In genomic region chr10:63670291-63670898, GRCh38 we compare ENCODE assay signal across 11 cellular contexts.
DNase-seq lines count a peak whose midpoint lies in the region; ATAC-seq and TF ChIP-seq lines count a peak whose summit lies in the region.
"Had no signal": no experiment of that assay in that cellular context is flagged by ENCODE, and none has a peak within 500 bp of the region (broad histone marks: within the 10 kb centered on the region; RNA-seq: fewer than 3 reads in every experiment).

No MANE protein-coding gene starts in this region.

- in situ Hi-C loops in HAP-1 (cut with MboI; ENCODE audit: low sequenced_read_pairs): no loop called here

- ATAC-seq in body of pancreas (peak; percentile 47), lower lobe of right lung (peak; percentile 53 to 62)

- TF ChIP-seq POLR2A in body of pancreas (IDR thresholded peaks at IDR 0.05): peak in 1 of 3 donors; percentile 10

- peaks cover 0 to 1% (median 0%) of the 10 kb centered on the region in 4 donors for H3K4me1 Mint-ChIP-seq in CD4-positive, alpha-beta memory T cell
- H3K4me1 Mint-ChIP-seq: CD4-positive, CD25-positive, alpha-beta regulatory T cell had no signal

- H3K9me3 ChIP-seq in HAP-1: no peaks in the 10 kb centered on the region
- H3K9me3 ChIP-seq in body of pancreas: no peaks in the 10 kb centered on the region
- H3K9me3 ChIP-seq in lower lobe of right lung: no peaks in the 10 kb centered on the region
- no peaks in the 10 kb centered on the region for H3K9me3 ChIP-seq in CD4-positive, alpha-beta memory T cell (ENCODE audit: control insufficient read depth in 1 of 2, low read length in 2 of 2)

- no peaks in the 10 kb centered on the region for H3K27me3 ChIP-seq in HAP-1 (ENCODE audit: low read depth)
- no peaks in the 10 kb centered on the region for H3K27me3 ChIP-seq in body of pancreas
- no peaks in the 10 kb centered on the region for H3K27me3 ChIP-seq in lower lobe of right lung (ENCODE audit: low read depth)
- no peaks in the 10 kb centered on the region for H3K27me3 ChIP-seq in CD4-positive, alpha-beta memory T cell (ENCODE audit: insufficient read depth, low read length)

- H3K27me3 Mint-ChIP-seq in CD4-positive, alpha-beta memory T cell: peaks cover 2 to 6% of the 10 kb centered on the region in 2 donors

- POLR2A ChIA-PET in CD4-positive, alpha-beta memory T cell (lab: Charles Lee; ENCODE audit: partially characterized antibody): no interaction called here

- intact Hi-C loops in body of pancreas (cut with DNase I) (no loop called here), lower lobe of right lung (cut with DNase I) (no loop called here), posterior vena cava (cut with DNase I) (no loop called here)
- intact Hi-C loops in CD4-positive, alpha-beta memory T cell (cut with micrococcal nuclease): no loop called here

- H3K36me3 Mint-ChIP-seq in CD4-positive, alpha-beta memory T cell: no peaks in the 10 kb centered on the region
- H3K36me3 Mint-ChIP-seq: CD4-positive, CD25-positive, alpha-beta regulatory T cell had no signal

- TF ChIP-seq CTCF in body of pancreas (IDR thresholded peaks at IDR 0.05): no peak
- TF ChIP-seq CTCF in lower lobe of right lung (IDR thresholded peaks at IDR 0.05): no peak

- DNase-seq in Ammon's horn (ENCODE audit: low spot score) (peak; percentile 33), HAP-1 (ENCODE audit: low spot score in 2 of 2) (peak; percentile 51 to 56), body of pancreas (no peak), lower lobe of right lung (no peak), posterior vena cava (ENCODE audit: low spot score) (no peak), NCI-H226 (no peak), NOMO-1 (lab: John Stamatoyannopoulos, UW; ENCODE audit: unreplicated experiment in 2 of 2) (no peak)
- DNase-seq in CD4-positive, alpha-beta memory T cell: no peak
- DNase-seq: activated CD8-positive, alpha-beta memory T cell treated with anti-CD3 and anti-CD28 coated beads, Interleukin-2, amount 50 U/mL, for 4 hours; CD4-positive, CD25-positive, alpha-beta regulatory T cell; foreskin fibroblast had no signal

- no peak overlapping the region for H3K4me3 ChIP-seq in HAP-1
- H3K4me3 ChIP-seq in body of pancreas: no peak overlapping the region
- no peak overlapping the region for H3K4me3 ChIP-seq in lower lobe of right lung
- no peak overlapping the region for H3K4me3 ChIP-seq in CD4-positive, alpha-beta memory T cell (ENCODE audit: low read length in 2 of 2)

- H3K4me1 ChIP-seq in HAP-1: peaks cover 23% of the 10 kb centered on the region
- peaks cover 9% of the 10 kb centered on the region for H3K4me1 ChIP-seq in body of pancreas
- H3K4me1 ChIP-seq in lower lobe of right lung: peaks cover 24% of the 10 kb centered on the region
- no peaks in the 10 kb centered on the region for H3K4me1 ChIP-seq in CD4-positive, alpha-beta memory T cell (ENCODE audit: insufficient read depth, low read length)

- H3K4me3 Mint-ChIP-seq in CD4-positive, alpha-beta memory T cell: peak overlapping the region in 1 of 8 donors; percentile 31
- H3K4me3 Mint-ChIP-seq: CD4-positive, CD25-positive, alpha-beta regulatory T cell had no signal

- H3K27ac ChIP-seq in body of pancreas (peak overlapping the region in 1 of 4 donors; percentile 8), lower lobe of right lung (peak overlapping the region; percentile 57)
- H3K27ac ChIP-seq in CD4-positive, alpha-beta memory T cell (ENCODE audit: low read depth, low read length): no peak overlapping the region

- H3K9me3 Mint-ChIP-seq in CD4-positive, alpha-beta memory T cell: no peaks in the 10 kb centered on the region
- H3K9me3 Mint-ChIP-seq: CD4-positive, CD25-positive, alpha-beta regulatory T cell had no signal

- H3K36me3 ChIP-seq in HAP-1 (replicated peaks): no peaks in the 10 kb centered on the region
- H3K36me3 ChIP-seq in body of pancreas (replicated peaks in 1 of 2; ENCODE audit: insufficient read depth in 1 of 2, low read depth in 2 of 2): no peaks in the 10 kb centered on the region
- no peaks in the 10 kb centered on the region for H3K36me3 ChIP-seq in lower lobe of right lung
- H3K36me3 ChIP-seq in CD4-positive, alpha-beta memory T cell (ENCODE audit: insufficient read depth, low read length): no peaks in the 10 kb centered on the region

- 68 to 72% methylated on average over 10 of the region's 10 CpGs for WGBS in body of pancreas, 2 donors

- CTCF ChIA-PET in CD4-positive, alpha-beta memory T cell (lab: Charles Lee; ENCODE audit: partially characterized antibody): interaction anchor here (0.5 kb wide), 1 partner anchor 39 kb away, joined by 4 read pairs; no protein-coding TSS in a partner anchor

- H3K27ac Mint-ChIP-seq in CD4-positive, alpha-beta memory T cell: peak overlapping the region in 1 of 7 donors; percentile 33
- H3K27ac Mint-ChIP-seq: CD4-positive, CD25-positive, alpha-beta regulatory T cell had no signal

Comparison
In these comparisons a context has a peak if more than half of its experiments do, and no peak if none do; other contexts are left out.
1. DNase-seq: peak in Ammon's horn (single experiment) and HAP-1 (2 of 2); none in body of pancreas (0 of 4), lower lobe of right lung (single experiment), posterior vena cava (single experiment), CD4-positive, alpha-beta memory T cell (0 of 5), NCI-H226 (single experiment) and NOMO-1 (0 of 2).